In genomic region chr9:113997610-113998009, GRCh38 we compare ENCODE assay signal across 12 cellular contexts.
"Had no signal": no experiment of that assay in that cellular context is flagged by ENCODE, and none has a peak within 500 bp of the region (broad histone marks: within the 10 kb centered on the region; RNA-seq: fewer than 3 reads in every experiment).

No MANE protein-coding gene starts in this region.

- ATAC-seq: activated T-helper 17 cell treated with anti-CD3 and anti-CD28 coated beads, Interleukin-2, amount 50 U/mL, for 72 hours; heart left ventricle; T-helper 17 cell had no signal

- H3K9me3 Mint-ChIP-seq: activated T-helper 17 cell treated with anti-CD3 and anti-CD28 coated beads, Interleukin-2, amount 50 U/mL, for 72 hours had no signal

- DNase-seq: activated CD4-positive, CD25-positive, alpha-beta regulatory T cell; activated naive CD4-positive, alpha-beta T cell treated with anti-CD3 and anti-CD28 coated beads, Interleukin-2, amount 50 U/mL, for 16 hours; caudate nucleus; cortex of kidney; effector CD8-positive, alpha-beta T cell; sigmoid colon; stimulated activated naive CD4-positive, alpha-beta T cell treated with Interleukin-2 at 50 U/mL for 16 hours; T-helper 17 cell had no signal

- H3K4me1 Mint-ChIP-seq: activated T-helper 17 cell treated with anti-CD3 and anti-CD28 coated beads, Interleukin-2, amount 50 U/mL, for 72 hours had no signal

- H3K4me3 ChIP-seq: adrenal gland, heart left ventricle, prostate gland, sigmoid colon had no signal

- H3K27ac Mint-ChIP-seq: activated T-helper 17 cell treated with anti-CD3 and anti-CD28 coated beads, Interleukin-2, amount 50 U/mL, for 72 hours; T-helper 17 cell had no signal

- H3K4me3 Mint-ChIP-seq: activated T-helper 17 cell treated with anti-CD3 and anti-CD28 coated beads, Interleukin-2, amount 50 U/mL, for 72 hours; T-helper 17 cell had no signal

- H3K27ac ChIP-seq: adrenal gland, heart left ventricle, prostate gland, sigmoid colon had no signal
